Comparison of ENCODE assay signal across 22 cellular contexts in genomic region chrX:349702-350101, GRCh38. TPM values are rescaled to one million over a fixed set of nuclear protein-coding genes. Genes with fewer than 3 reads are reported as not detected.
DNase-seq lines count a peak whose midpoint lies in the region; ATAC-seq, FAIRE-seq and TF ChIP-seq lines count a peak whose summit lies in the region.
"Had no signal": no experiment of that assay in that cellular context is flagged by ENCODE, and none has a peak within 500 bp of the region (broad histone marks: within the 10 kb centered on the region; RNA-seq: fewer than 3 reads in every experiment).

No MANE protein-coding gene starts in this region.

- DNase-seq in cardiac muscle cell (ENCODE audit: low read depth in 1 of 2, low spot score in 1 of 2) (no peak), left cardiac atrium (no peak), endothelial cell (ENCODE audit: low spot score) (no peak), neural crest cell (ENCODE audit: low read depth, low spot score) (no peak), H54 (ENCODE audit: insufficient read length, low spot score) (no peak), occipital lobe (lab: John Stamatoyannopoulos, UW) (no peak)
- DNase-seq in activated T-cell treated with anti-CD3 and anti-CD28 coated beads, Interleukin-2, amount 50 U/mL, for 48 hours, result no peak
- DNase-seq: BE2C; CD4-positive, CD25-positive, alpha-beta regulatory T cell; COR-L47; DMS 273 treated with DMSO at 0.1 percent for 48 hours; DND-41; IMR-90; NCI-H1436; NCI-H2029 treated with DMSO at 0.1 percent for 48 hours; NCI-H2171; NCI-H526; PC-9 had no signal

- no peak overlapping the region for H3K4me3 Mint-ChIP-seq in endothelial cell (ENCODE audit: unreplicated experiment)
- H3K4me3 Mint-ChIP-seq in neural crest cell, result peak overlapping the region; percentile 12
- H3K4me3 Mint-ChIP-seq: CD4-positive, CD25-positive, alpha-beta regulatory T cell had no signal

- no peaks in the 10 kb centered on the region for H3K9me3 Mint-ChIP-seq in endothelial cell (ENCODE audit: unreplicated experiment)
- no peaks in the 10 kb centered on the region for H3K9me3 Mint-ChIP-seq in neural crest cell
- H3K9me3 Mint-ChIP-seq: CD4-positive, CD25-positive, alpha-beta regulatory T cell had no signal

- H3K27ac Mint-ChIP-seq in endothelial cell (ENCODE audit: unreplicated experiment), result peak overlapping the region; percentile 65
- H3K27ac Mint-ChIP-seq in neural crest cell (ENCODE audit: unreplicated experiment), result peak overlapping the region; percentile 97

- H3K27me3 ChIP-seq in cardiac muscle cell, result no peaks in the 10 kb centered on the region
- H3K27me3 ChIP-seq: BE2C had no signal

- no peak for ATAC-seq in left cardiac atrium
- ATAC-seq in HG02840 (IDR thresholded peaks at IDR 0.05; ENCODE audit: low FRiP score, unreplicated experiment), result no peak

- H3K27me3 Mint-ChIP-seq in endothelial cell (ENCODE audit: unreplicated experiment) (peaks cover 12% of the 10 kb centered on the region), neural crest cell (ENCODE audit: low read depth) (no peaks in the 10 kb centered on the region)
- H3K27me3 Mint-ChIP-seq: CD4-positive, CD25-positive, alpha-beta regulatory T cell had no signal

- intact Hi-C loops in left cardiac atrium (cut with DNase I), result no loop called here

- H3K27ac ChIP-seq in cardiac muscle cell, result peak overlapping the region; percentile 75
- H3K27ac ChIP-seq: PC-9 had no signal

- FAIRE-seq in H54 (lab: Jason Lieb, UNC), result no peak
- FAIRE-seq: A204.1, HTR-8/SVneo had no signal

- peaks cover 9% of the 10 kb centered on the region for H3K4me1 ChIP-seq in cardiac muscle cell (ENCODE audit: low read depth)
- H3K4me1 ChIP-seq: BE2C, HAP-1 had no signal

- H3K4me1 Mint-ChIP-seq in endothelial cell (ENCODE audit: unreplicated experiment), result peaks cover 4% of the 10 kb centered on the region
- peaks cover 22% of the 10 kb centered on the region for H3K4me1 Mint-ChIP-seq in neural crest cell

- H3K36me3 ChIP-seq in cardiac muscle cell, result peaks cover 9% of the 10 kb centered on the region
- H3K36me3 ChIP-seq: BE2C had no signal

- H3K9me3 ChIP-seq in cardiac muscle cell (ENCODE audit: low read depth), result no peaks in the 10 kb centered on the region
- H3K9me3 ChIP-seq: BE2C, HAP-1 had no signal

- H3K4me3 ChIP-seq in cardiac muscle cell, result no peak overlapping the region
- H3K4me3 ChIP-seq: HAP-1, PC-9 had no signal

- no peak for TF ChIP-seq POLR2A in H54 (IDR thresholded peaks at IDR 0.05; ENCODE audit: low read depth, low read length)

- peaks cover 24% of the 10 kb centered on the region for H3K36me3 Mint-ChIP-seq in endothelial cell (ENCODE audit: low read depth, unreplicated experiment)
- H3K36me3 Mint-ChIP-seq in neural crest cell (ENCODE audit: low read depth), result peaks cover 4% of the 10 kb centered on the region

- TF ChIP-seq CTCF in cardiac muscle cell (IDR thresholded peaks at IDR 0.05; ENCODE audit: low read depth, low read length) (no peak), endothelial cell (IDR thresholded peaks at IDR 0.05; ENCODE audit: unreplicated experiment) (no peak), neural crest cell (conservative IDR thresholded peaks at IDR 0.05) (no peak)

RNA-seq across cellular contexts. Expression of gene GTPBP6, which starts 31.1 kb away (rescaled TPM):
- total RNA-seq in cardiac muscle cell (54.5 and 60.9 TPM in 2 replicates), left cardiac atrium (10 to 100 TPM; 48.0 to 55.6 TPM), endothelial cell (ENCODE audit: unreplicated experiment) (47.2 TPM), neural crest cell (81.3 and 81.9 TPM in 2 replicates), occipital lobe (15.0 TPM)
- 59.2 and 79.2 TPM in 2 replicates for polyA plus RNA-seq in cardiac muscle cell

RNA-seq across cellular contexts. Expression of gene PPP2R3B, which starts 37.0 kb away (rescaled TPM):
- 119 and 142 TPM in 2 replicates for total RNA-seq in cardiac muscle cell
- 155 and 200 TPM in 2 replicates for polyA plus RNA-seq in cardiac muscle cell
- 100 to 1,000 TPM; 104 to 114 TPM for total RNA-seq in left cardiac atrium
- total RNA-seq in endothelial cell (ENCODE audit: unreplicated experiment), result 44.0 TPM
- 88.4 and 96.5 TPM in 2 replicates for total RNA-seq in neural crest cell
- 15.4 TPM for total RNA-seq in occipital lobe
